8 cellular contexts compared by ENCODE assay signal in the genomic region with DNA sequence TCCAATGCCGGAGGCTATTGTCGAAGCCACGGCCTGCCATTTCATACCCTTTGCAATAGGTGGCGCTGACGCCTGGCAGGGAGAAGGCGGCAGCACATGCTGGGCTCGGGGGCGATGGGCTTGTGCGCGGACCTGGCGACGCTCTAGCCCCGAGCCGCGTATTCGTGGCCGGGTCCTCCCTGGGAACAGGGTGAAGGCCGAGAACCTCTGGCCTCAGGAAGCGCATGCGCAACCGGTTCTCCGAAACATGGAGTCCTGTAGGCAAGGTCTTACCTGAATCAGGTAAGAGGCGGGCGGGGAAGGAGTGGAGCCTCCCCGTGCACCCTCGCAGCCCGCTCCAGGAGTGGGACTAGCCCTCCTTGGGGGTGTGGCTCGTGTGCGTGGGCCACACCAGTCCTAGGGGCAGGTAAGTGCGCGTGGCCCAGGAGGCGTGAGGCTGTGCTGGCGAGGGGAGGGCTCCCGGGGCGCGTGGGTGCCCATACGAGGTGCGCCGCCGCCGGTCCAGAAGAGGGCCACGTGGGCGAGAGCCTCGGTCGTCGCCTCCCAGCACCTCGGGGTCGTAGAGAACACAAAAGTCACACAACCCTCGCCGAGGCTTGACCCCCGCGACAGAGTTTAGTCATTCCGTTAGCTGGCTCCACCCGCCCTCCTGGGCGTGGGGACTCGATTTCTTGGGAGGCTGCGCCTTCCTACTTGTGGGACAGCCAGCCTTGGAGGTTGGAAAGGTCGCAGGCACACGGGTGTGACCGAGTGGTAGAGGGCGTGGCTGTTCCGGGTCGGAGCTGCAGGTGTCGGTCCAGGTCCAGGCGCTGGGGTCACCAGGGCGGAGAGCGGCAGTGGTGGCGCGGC. TPM values are rescaled to one million over a fixed set of nuclear protein-coding genes. Genes with fewer than 3 reads are reported as not detected.
DNase-seq lines count a peak whose midpoint lies in the region; ATAC-seq lines count a peak whose summit lies in the region.

No MANE protein-coding gene starts in this region.

- H3K4me3 Mint-ChIP-seq in central memory CD8-positive, alpha-beta T cell = peak overlapping the region; percentile 85

- H3K9me3 Mint-ChIP-seq in central memory CD8-positive, alpha-beta T cell = no peaks in the 10 kb centered on the region

- H3K27ac Mint-ChIP-seq in central memory CD8-positive, alpha-beta T cell (ENCODE audit: low read depth) = no peak overlapping the region

- DNase-seq in MV-4-11 (lab: John Stamatoyannopoulos, UW) = peak; percentile 72
- DNase-seq in activated CD4-positive, CD25-positive, alpha-beta regulatory T cell treated with anti-CD3 and anti-CD28 coated beads, Interleukin-2, amount 50 U/mL, for 16 hours (ENCODE audit: low read depth, low spot score) = peak; percentile 4
- DNase-seq in central memory CD8-positive, alpha-beta T cell (ENCODE audit: low spot score in 2 of 2) = peak; percentile 26 to 27
- DNase-seq in left lobe of liver (ENCODE audit: low spot score) = peak; percentile 90
- peak; percentile 60 for DNase-seq in stimulated activated CD4-positive, alpha-beta T cell treated with anti-CD3 and anti-CD28 coated beads, Interleukin-4, amount 100 ng/mL, for 1 hour
- DNase-seq in NCI-H82 treated with DMSO at 0.1 percent for 48 hours (lab: John Stamatoyannopoulos, UW; ENCODE audit: unreplicated experiment) = no peak
- no peak for DNase-seq in AG08395 (ENCODE audit: low spot score)

- peak; percentile 52 for ATAC-seq in GM18498 (IDR thresholded peaks at IDR 0.05; ENCODE audit: unreplicated experiment)
- peak; percentile 69 for ATAC-seq in central memory CD8-positive, alpha-beta T cell (replicated peaks; ENCODE audit: extremely low read depth, poor library complexity, severe bottlenecking)
- peak; percentile 95 for ATAC-seq in left lobe of liver

- peaks cover 5% of the 10 kb centered on the region for H3K36me3 Mint-ChIP-seq in central memory CD8-positive, alpha-beta T cell (ENCODE audit: insufficient read depth)

- H3K4me1 Mint-ChIP-seq in central memory CD8-positive, alpha-beta T cell = peaks cover 23% of the 10 kb centered on the region

- peaks cover 88% of the 10 kb centered on the region for H3K27me3 Mint-ChIP-seq in central memory CD8-positive, alpha-beta T cell

RNA-seq across cellular contexts. Expression of gene MEST, which starts 5.5 kb away (rescaled TPM):
- 44.4 TPM for total RNA-seq in left lobe of liver

RNA-seq across cellular contexts. Expression of gene CEP41, which starts 45.5 kb away (rescaled TPM):
- total RNA-seq in left lobe of liver = 3.5 TPM

Comparison
In these comparisons a context has a peak if more than half of its experiments do, and no peak if none do; other contexts are left out.
1. DNase-seq: peak in MV-4-11 (single experiment), activated CD4-positive, CD25-positive, alpha-beta regulatory T cell treated with anti-CD3 and anti-CD28 coated beads, Interleukin-2, amount 50 U/mL, for 16 hours (single experiment), central memory CD8-positive, alpha-beta T cell (2 of 2), left lobe of liver (single experiment) and stimulated activated CD4-positive, alpha-beta T cell treated with anti-CD3 and anti-CD28 coated beads, Interleukin-4, amount 100 ng/mL, for 1 hour (single experiment); none in NCI-H82 treated with DMSO at 0.1 percent for 48 hours (single experiment) and AG08395 (single experiment).
2. Peak in every context shown above with its lines, with median percentiles within 50 percentile points of each other: ATAC-seq.